8 cellular contexts compared by ENCODE assay signal in genomic region chr12:11500222-11500860, GRCh38.
A peak's percentile ranks its signal among the peaks of the same experiment; 100 is the strongest.
DNase-seq lines count a peak whose midpoint lies in the region; ATAC-seq lines count a peak whose summit lies in the region.

No MANE protein-coding gene starts in this region.

- DNase-seq in NCI-H146 (lab: John Stamatoyannopoulos, UW) (peak; percentile 73), dedifferentiated amniotic fluid mesenchymal stem cell (ENCODE audit: extremely low spot score) (peak; percentile 51), left lobe of liver (ENCODE audit: low spot score) (peak; percentile 73)
- DNase-seq in activated CD4-positive, alpha-beta T cell treated with anti-CD3 and anti-CD28 coated beads, Interleukin-2, amount 50 U/mL, for 48 hours: peak; percentile 81 to 84
- DNase-seq in stimulated activated CD4-positive, alpha-beta T cell treated with anti-CD3 and anti-CD28 coated beads, Interleukin-4, amount 100 ng/mL, for 1 hour: peak; percentile 78

- peak; percentile 57 for ATAC-seq in GM18517 (IDR thresholded peaks at IDR 0.05; ENCODE audit: unreplicated experiment)
- ATAC-seq in left lobe of liver: peak; percentile 85
- ATAC-seq in HG03520 (IDR thresholded peaks at IDR 0.05; ENCODE audit: unreplicated experiment): no peak
- no peak for ATAC-seq in HG03196 (IDR thresholded peaks at IDR 0.05; ENCODE audit: unreplicated experiment)

Comparison
In these comparisons a context has a peak if more than half of its experiments do, and no peak if none do; other contexts are left out.
1. ATAC-seq: peak in GM18517 (single experiment) and left lobe of liver (single experiment); none in HG03520 (single experiment) and HG03196 (single experiment).
2. Peak in every context shown above with its lines, with median percentiles within 50 percentile points of each other: DNase-seq.